In the genomic region with DNA sequence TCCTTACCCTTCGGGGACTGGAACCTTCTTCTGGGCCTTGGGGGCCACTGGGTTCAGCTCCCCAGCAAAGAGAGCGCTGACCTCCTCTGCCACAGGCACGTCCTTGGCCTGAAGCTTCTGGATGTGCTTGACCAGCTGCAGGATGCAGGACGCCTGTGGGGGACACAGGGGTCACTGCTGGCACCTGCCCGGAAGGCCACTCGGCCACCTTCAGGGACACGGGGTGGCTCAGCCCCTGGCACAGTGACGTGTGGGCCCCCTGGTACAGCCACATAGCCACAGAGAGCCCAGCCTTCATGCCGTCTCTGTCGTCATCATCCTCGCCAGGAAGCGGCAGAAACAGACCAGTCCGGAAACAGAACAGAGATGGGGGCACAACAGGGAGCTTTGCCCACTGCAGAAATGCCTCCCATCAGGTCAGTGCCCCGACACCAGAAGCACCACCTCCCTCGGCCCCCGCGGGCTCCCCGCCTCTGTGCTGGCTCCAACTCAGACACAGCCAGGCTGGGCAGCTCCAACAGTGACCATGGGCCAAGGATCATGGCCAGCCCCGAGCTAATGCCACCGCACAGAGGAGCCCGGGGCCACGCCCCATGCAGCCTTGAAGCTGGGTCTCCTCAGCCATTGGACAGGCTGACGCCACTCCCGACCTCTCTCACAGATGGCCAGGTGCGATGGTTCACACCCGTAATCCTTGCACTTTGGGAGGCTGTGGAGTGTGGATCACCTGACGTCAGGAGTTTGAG, we compare ENCODE assay signal across 2 cellular contexts.
A peak's percentile ranks its signal among the peaks of the same experiment; 100 is the strongest.
TF ChIP-seq lines count a peak whose summit lies in the region.

No MANE protein-coding gene starts in this region.

TF ChIP-seq in HEK293, 187 proteins besides CTCF, POLR2A, EP300 and RAD21:
- TF ChIP-seq ZNF37A (tag by site-specific recombination; IDR thresholded peaks at IDR 0.05) = no peak
- TF ChIP-seq GLIS2 (tag by site-specific recombination; IDR thresholded peaks at IDR 0.05) = 0 out of 2 replicates have a peak, but pooled peaks have one; percentile 5
- no peak for TF ChIP-seq ZNF146 (tag by site-specific recombination; IDR thresholded peaks at IDR 0.05)
- no peak for TF ChIP-seq ZFP3 (tag by site-specific recombination; IDR thresholded peaks at IDR 0.05; ENCODE audit: low read depth)
- TF ChIP-seq ZNF707 (tag by site-specific recombination; IDR thresholded peaks at IDR 0.05) = no peak
- TF ChIP-seq KLF1 (tag by site-specific recombination; IDR thresholded peaks at IDR 0.05) = no peak
- TF ChIP-seq ZNF311 (tag by site-specific recombination; IDR thresholded peaks at IDR 0.05; ENCODE audit: borderline replicate concordance) = no peak
TF ChIP-seq in HEK293: peak in this region for 1.

TF ChIP-seq in HepG2, 621 proteins besides CTCF, POLR2A, EP300 and RAD21:
- TF ChIP-seq ARNT2 (CRISPR knock-in tag; IDR thresholded peaks at IDR 0.05; ENCODE audit: low read depth) = no peak
- no peak for TF ChIP-seq ZSCAN9 (CRISPR knock-in tag; IDR thresholded peaks at IDR 0.05; ENCODE audit: borderline replicate concordance)
- TF ChIP-seq SP2 (CRISPR knock-in tag; IDR thresholded peaks at IDR 0.05) = no peak
- TF ChIP-seq KLF15 (CRISPR knock-in tag; IDR thresholded peaks at IDR 0.05; ENCODE audit: borderline replicate concordance) = no peak
- TF ChIP-seq, protein P1, sequence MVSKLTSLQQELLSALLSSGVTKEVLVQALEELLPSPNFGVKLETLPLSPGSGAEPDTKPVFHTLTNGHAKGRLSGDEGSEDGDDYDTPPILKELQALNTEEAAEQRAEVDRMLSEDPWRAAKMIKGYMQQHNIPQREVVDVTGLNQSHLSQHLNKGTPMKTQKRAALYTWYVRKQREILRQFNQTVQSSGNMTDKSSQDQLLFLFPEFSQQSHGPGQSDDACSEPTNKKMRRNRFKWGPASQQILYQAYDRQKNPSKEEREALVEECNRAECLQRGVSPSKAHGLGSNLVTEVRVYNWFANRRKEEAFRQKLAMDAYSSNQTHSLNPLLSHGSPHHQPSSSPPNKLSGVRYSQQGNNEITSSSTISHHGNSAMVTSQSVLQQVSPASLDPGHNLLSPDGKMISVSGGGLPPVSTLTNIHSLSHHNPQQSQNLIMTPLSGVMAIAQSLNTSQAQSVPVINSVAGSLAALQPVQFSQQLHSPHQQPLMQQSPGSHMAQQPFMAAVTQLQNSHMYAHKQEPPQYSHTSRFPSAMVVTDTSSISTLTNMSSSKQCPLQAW (CRISPR knock-in tag; IDR thresholded peaks at IDR 0.05) = no peak
- TF ChIP-seq ARNT (IDR thresholded peaks at IDR 0.05) = no peak
- TF ChIP-seq ZNF296 (CRISPR knock-in tag; conservative IDR thresholded peaks at IDR 0.05) = no peak
- TF ChIP-seq RFX1 (IDR thresholded peaks at IDR 0.05) = no peak
- TF ChIP-seq EZH2 (conservative IDR thresholded peaks at IDR 0.05; ENCODE audit: low read depth, low read length) = no peak
